ENCODE assay signal across 34 cellular contexts in the genomic region with DNA sequence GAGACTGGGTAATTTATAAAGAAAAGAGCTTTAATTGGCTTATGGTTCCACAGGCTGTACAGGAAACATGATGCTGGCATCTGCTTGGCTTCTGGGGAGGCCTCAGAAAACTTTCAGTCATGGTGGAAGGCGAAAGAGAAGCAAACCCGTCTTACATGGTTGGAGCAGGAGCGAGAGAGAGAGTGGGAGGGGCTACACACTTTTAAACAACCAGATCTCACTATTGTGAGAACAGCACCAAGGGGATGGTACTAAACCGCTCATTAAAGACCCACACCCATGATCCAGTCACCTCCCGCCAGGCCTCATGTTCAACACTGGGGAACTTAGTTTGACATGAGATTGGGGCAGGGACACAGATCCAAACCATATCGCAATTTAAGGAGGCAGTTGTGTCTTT.
"Had no signal": no experiment of that assay in that cellular context is flagged by ENCODE, and none has a peak within 500 bp of the region (broad histone marks: within the 10 kb centered on the region; RNA-seq: fewer than 3 reads in every experiment).

No MANE protein-coding gene starts in this region.

- H3K27me3 ChIP-seq: body of pancreas, dorsolateral prefrontal cortex, esophagus muscularis mucosa, foreskin keratinocyte, gastrocnemius medialis, heart left ventricle had no signal

- H3K9me3 Mint-ChIP-seq: activated CD4-positive, alpha-beta memory T cell treated with anti-CD3 and anti-CD28 coated beads for 36 hours; activated T-helper 17 cell treated with anti-CD3 and anti-CD28 coated beads, Interleukin-2, amount 50 U/mL, for 72 hours; central memory CD8-positive, alpha-beta T cell; dendritic cell treated with granulocyte-macrophage colony-stimulating factor and Interleukin-4, amounts not matched to agents 40 ng/mL and 50 ng/mL, for 4 days; T-cell; T-helper 2 cell treated with Interferon-gamma antibody and Interleukin-4, amounts not matched to agents 5 μg/mL and 100 μg/mL, for 36 hours had no signal

- H3K27ac Mint-ChIP-seq: activated CD4-positive, alpha-beta memory T cell treated with anti-CD3 and anti-CD28 coated beads for 36 hours; activated CD4-positive, alpha-beta T cell treated with anti-CD3 and anti-CD28 coated beads for 36 hours; activated CD4-positive, alpha-beta T cell treated with anti-CD3 and anti-CD28 coated beads, Interleukin-2, amount 10 ng/mL, durations not matched to agents 24 days and 14 days; activated CD8-positive, alpha-beta memory T cell treated with anti-CD3 and anti-CD28 coated beads, Interleukin-2, amount 10 ng/mL, durations not matched to agents 7 days and 5 days; activated CD8-positive, alpha-beta T cell treated with anti-CD3 and anti-CD28 coated beads, Interleukin-2, amount 10 ng/mL, durations not matched to agents 7 days and 5 days; activated naive CD8-positive, alpha-beta T cell; activated T-helper 17 cell treated with anti-CD3 and anti-CD28 coated beads, Interleukin-2, amount 50 U/mL, for 72 hours; dendritic cell treated with granulocyte-macrophage colony-stimulating factor and Interleukin-4, amounts not matched to agents 40 ng/mL and 50 ng/mL, for 4 days; T-cell; T-helper 1 cell treated with Interleukin-12 subunit alpha and Interleukin-12 subunit beta and Interleukin-4 antibody, amounts not matched to agents 30 μg/mL and 1 μg/mL, for 36 hours; T-helper 2 cell treated with Interferon-gamma antibody and Interleukin-4, amounts not matched to agents 5 μg/mL and 100 μg/mL, for 36 hours had no signal

- H3K9me3 ChIP-seq: body of pancreas, esophagus muscularis mucosa, gastrocnemius medialis, heart left ventricle had no signal

- H3K4me1 Mint-ChIP-seq: activated CD8-positive, alpha-beta memory T cell treated with anti-CD3 and anti-CD28 coated beads, Interleukin-2, amount 10 ng/mL, durations not matched to agents 7 days and 5 days; activated T-helper 17 cell treated with anti-CD3 and anti-CD28 coated beads, Interleukin-2, amount 50 U/mL, for 72 hours had no signal

- H3K27me3 Mint-ChIP-seq: activated CD4-positive, alpha-beta memory T cell treated with anti-CD3 and anti-CD28 coated beads for 36 hours; activated CD4-positive, alpha-beta T cell treated with anti-CD3 and anti-CD28 coated beads for 36 hours; activated CD4-positive, alpha-beta T cell treated with anti-CD3 and anti-CD28 coated beads, Interleukin-2, amount 10 ng/mL, durations not matched to agents 24 days and 14 days; activated CD8-positive, alpha-beta memory T cell treated with anti-CD3 and anti-CD28 coated beads, Interleukin-2, amount 10 ng/mL, durations not matched to agents 7 days and 5 days; activated naive CD8-positive, alpha-beta T cell; activated T-helper 17 cell treated with anti-CD3 and anti-CD28 coated beads, Interleukin-2, amount 50 U/mL, for 72 hours; central memory CD8-positive, alpha-beta T cell; dendritic cell treated with granulocyte-macrophage colony-stimulating factor and Interleukin-4, amounts not matched to agents 40 ng/mL and 50 ng/mL, for 4 days; T-cell had no signal

- ATAC-seq: activated CD4-positive, alpha-beta T cell treated with anti-CD3 and anti-CD28 coated beads for 36 hours; activated CD8-positive, alpha-beta memory T cell treated with anti-CD3 and anti-CD28 coated beads, Interleukin-2, amount 10 ng/mL, durations not matched to agents 7 days and 5 days; activated CD8-positive, alpha-beta T cell treated with anti-CD3 and anti-CD28 coated beads, Interleukin-2, amount 10 ng/mL, durations not matched to agents 7 days and 5 days; activated T-helper 17 cell treated with anti-CD3 and anti-CD28 coated beads, Interleukin-2, amount 50 U/mL, for 72 hours; body of pancreas; foreskin keratinocyte; gastrocnemius medialis; heart left ventricle; T-cell had no signal

- H3K4me1 ChIP-seq: body of pancreas, esophagus muscularis mucosa, foreskin keratinocyte, heart left ventricle had no signal

- H3K27ac ChIP-seq: body of pancreas, coronary artery, dorsolateral prefrontal cortex, esophagus muscularis mucosa, foreskin keratinocyte, gastrocnemius medialis, heart left ventricle, WERI-Rb-1 had no signal

- H3K4me3 ChIP-seq: body of pancreas, coronary artery, dorsolateral prefrontal cortex, esophagus muscularis mucosa, gastrocnemius medialis, heart left ventricle had no signal

- H3K4me3 Mint-ChIP-seq: activated CD4-positive, alpha-beta memory T cell treated with anti-CD3 and anti-CD28 coated beads for 36 hours; activated CD4-positive, alpha-beta T cell treated with anti-CD3 and anti-CD28 coated beads for 36 hours; activated CD4-positive, alpha-beta T cell treated with anti-CD3 and anti-CD28 coated beads, Interleukin-2, amount 10 ng/mL, durations not matched to agents 24 days and 14 days; activated CD8-positive, alpha-beta memory T cell treated with anti-CD3 and anti-CD28 coated beads, Interleukin-2, amount 10 ng/mL, durations not matched to agents 7 days and 5 days; activated CD8-positive, alpha-beta T cell treated with anti-CD3 and anti-CD28 coated beads, Interleukin-2, amount 10 ng/mL, durations not matched to agents 7 days and 5 days; activated naive CD8-positive, alpha-beta T cell; activated T-helper 17 cell treated with anti-CD3 and anti-CD28 coated beads, Interleukin-2, amount 50 U/mL, for 72 hours; central memory CD8-positive, alpha-beta T cell; dendritic cell treated with granulocyte-macrophage colony-stimulating factor and Interleukin-4, amounts not matched to agents 40 ng/mL and 50 ng/mL, for 4 days; T-cell; T-helper 1 cell treated with Interleukin-12 subunit alpha and Interleukin-12 subunit beta and Interleukin-4 antibody, amounts not matched to agents 30 μg/mL and 1 μg/mL, for 36 hours; T-helper 2 cell treated with Interferon-gamma antibody and Interleukin-4, amounts not matched to agents 5 μg/mL and 100 μg/mL, for 36 hours had no signal

- DNase-seq: activated CD4-positive, alpha-beta memory T cell treated with anti-CD3 and anti-CD28 coated beads for 36 hours; activated CD4-positive, alpha-beta T cell treated with anti-CD3 and anti-CD28 coated beads for 36 hours; activated CD4-positive, alpha-beta T cell treated with anti-CD3 and anti-CD28 coated beads, Interleukin-2, amount 10 ng/mL, durations not matched to agents 24 days and 14 days; activated CD4-positive, CD25-positive, alpha-beta regulatory T cell; activated CD4-positive, CD25-positive, alpha-beta regulatory T cell treated with anti-CD3 and anti-CD28 coated beads, Interleukin-2, amount 50 U/mL, for 72 hours; activated CD8-positive, alpha-beta memory T cell treated with anti-CD3 and anti-CD28 coated beads, Interleukin-2, amount 10 ng/mL, durations not matched to agents 7 days and 5 days; activated CD8-positive, alpha-beta memory T cell treated with anti-CD3 and anti-CD28 coated beads, Interleukin-2, amount 50 U/mL, for 4 hours; activated CD8-positive, alpha-beta T cell treated with anti-CD3 and anti-CD28 coated beads, Interleukin-2, amount 10 ng/mL, durations not matched to agents 7 days and 5 days; activated effector memory CD4-positive, alpha-beta T cell treated with Interleukin-2 at 50 U/mL for 16 hours; activated gamma-delta T cell treated with Interleukin-2 at 50 U/mL for 16 hours; activated naive CD4-positive, alpha-beta T cell treated with anti-CD3 and anti-CD28 coated beads, Interleukin-2, amount 50 U/mL, for 16 hours; activated naive CD4-positive, alpha-beta T cell treated with Interleukin-2 at 50 U/mL for 16 hours; activated T-cell treated with anti-CD3 and anti-CD28 coated beads, Interleukin-2, amount 50 U/mL, for 1 hour; amniotic stem cell; aorta; body of pancreas; dorsolateral prefrontal cortex; effector memory CD4-positive, alpha-beta T cell; erythroblast; foreskin keratinocyte; gastrocnemius medialis; glutamatergic neuron; heart left ventricle; T-cell; T1000; WERI-Rb-1 had no signal
